In genomic region chr12:11651785-11652184, GRCh38 we compare ENCODE assay signal across 8 cellular contexts. TPM values are rescaled to one million over a fixed set of nuclear protein-coding genes. Genes with fewer than 3 reads are reported as not detected.
DNase-seq lines count a peak whose midpoint lies in the region; ATAC-seq and TF ChIP-seq lines count a peak whose summit lies in the region.

No MANE protein-coding gene starts in this region.

- no peak for ATAC-seq in activated T-cell treated with anti-CD3 and anti-CD28 coated beads, Interleukin-2, amount 50 U/mL, for 4 hours
- no peak for ATAC-seq in GM21423 (IDR thresholded peaks at IDR 0.05; ENCODE audit: unreplicated experiment)
- ATAC-seq in HG03139 (IDR thresholded peaks at IDR 0.05; ENCODE audit: unreplicated experiment) = no peak

- H3K4me2 ChIP-seq in skeletal muscle satellite cell (ENCODE audit: low read length) = peak overlapping the region; percentile 91

- H3K36me3 ChIP-seq in skeletal muscle satellite cell (ENCODE audit: insufficient read depth, low read length) = no peaks in the 10 kb centered on the region

- H3K36me3 Mint-ChIP-seq in activated T-cell treated with anti-CD3 and anti-CD28 coated beads, Interleukin-2, amount 50 U/mL, for 4 hours (ENCODE audit: insufficient read depth) = peaks cover 4% of the 10 kb centered on the region

- no peaks in the 10 kb centered on the region for H3K27me3 Mint-ChIP-seq in activated T-cell treated with anti-CD3 and anti-CD28 coated beads, Interleukin-2, amount 50 U/mL, for 4 hours (ENCODE audit: low read depth)

- H3K4me3 ChIP-seq in WI38 (ENCODE audit: low read depth, low read length) (peak overlapping the region; percentile 86), skeletal muscle satellite cell (ENCODE audit: low read length) (peak overlapping the region; percentile 80)

- TF ChIP-seq CTCF in WI38 (IDR thresholded peaks at IDR 0.05; ENCODE audit: low read depth, low read length) = no peak

- no peaks in the 10 kb centered on the region for H3K27me3 ChIP-seq in skeletal muscle satellite cell (ENCODE audit: control insufficient read depth, insufficient read depth, low read length)

- peaks cover 56% of the 10 kb centered on the region for H3K4me1 Mint-ChIP-seq in activated T-cell treated with anti-CD3 and anti-CD28 coated beads, Interleukin-2, amount 50 U/mL, for 4 hours (ENCODE audit: low read depth)

- H3K9ac ChIP-seq in skeletal muscle satellite cell (ENCODE audit: low read depth, low read length) = peak overlapping the region; percentile 87

- no peaks in the 10 kb centered on the region for H3K9me3 ChIP-seq in skeletal muscle satellite cell (replicated peaks; ENCODE audit: low read length)

- DNase-seq in activated T-cell treated with anti-CD3 and anti-CD28 coated beads, Interleukin-2, amount 50 U/mL, for 4 hours = no peak
- DNase-seq in activated T-cell treated with anti-CD3 and anti-CD28 coated beads, Interleukin-2, amount 50 U/mL, for 48 hours = no peak
- peak; percentile 48 for DNase-seq in globus pallidus (ENCODE audit: low spot score)
- no peak for DNase-seq in NCI-H524 treated with DMSO at 0.1 percent for 48 hours (lab: John Stamatoyannopoulos, UW)

- H3K4me3 Mint-ChIP-seq in activated T-cell treated with anti-CD3 and anti-CD28 coated beads, Interleukin-2, amount 50 U/mL, for 4 hours = peak overlapping the region; percentile 98

- no peaks in the 10 kb centered on the region for H3K9me3 Mint-ChIP-seq in activated T-cell treated with anti-CD3 and anti-CD28 coated beads, Interleukin-2, amount 50 U/mL, for 4 hours

- H3K4me1 ChIP-seq in skeletal muscle satellite cell (ENCODE audit: control insufficient read depth, insufficient read depth, low read length) = peaks cover 27% of the 10 kb centered on the region

RNA-seq across cellular contexts. Expression of gene ETV6, which starts 2.3 kb away (rescaled TPM):
- 10 to 100 TPM; 46.7 to 58.0 (median 57.5) TPM for total RNA-seq in activated T-cell treated with anti-CD3 and anti-CD28 coated beads, Interleukin-2, amount 50 U/mL, for 4 hours
- total RNA-seq in skeletal muscle satellite cell (2012; rRNA removed) = 4.3 and 4.4 TPM in 2 replicates
